In genomic region chr2:86732837-86733236, GRCh38 we compare ENCODE assay signal across 3 cellular contexts. TPM values are rescaled to one million over a fixed set of nuclear protein-coding genes. Genes with fewer than 3 reads are reported as not detected.
"Had no signal": no experiment of that assay in that cellular context is flagged by ENCODE, and none has a peak within 500 bp of the region (broad histone marks: within the 10 kb centered on the region; RNA-seq: fewer than 3 reads in every experiment).

No MANE protein-coding gene starts in this region.

RNA-seq across cellular contexts. Expression of gene CD8A, which starts 57.9 kb away (rescaled TPM):
- total RNA-seq: lung microvascular endothelial cell, myocyte had no signal
- polyA plus RNA-seq: hepatocyte had no signal
